18 cellular contexts compared by ENCODE assay signal in genomic region chr10:119614686-119615085, GRCh38. TPM values are rescaled to one million over a fixed set of nuclear protein-coding genes. Genes with fewer than 3 reads are reported as not detected.
A peak's percentile ranks its signal among the peaks of the same experiment; 100 is the strongest.
DNase-seq lines count a peak whose midpoint lies in the region; TF ChIP-seq lines count a peak whose summit lies in the region.
"Had no signal": no experiment of that assay in that cellular context is flagged by ENCODE, and none has a peak within 500 bp of the region (broad histone marks: within the 10 kb centered on the region; RNA-seq: fewer than 3 reads in every experiment).

No MANE protein-coding gene starts in this region.

- H3K4me3 Mint-ChIP-seq in activated naive CD8-positive, alpha-beta T cell treated with anti-CD3 and anti-CD28 coated beads for 36 hours: no peak overlapping the region
- H3K4me3 Mint-ChIP-seq: CD4-positive, CD25-positive, alpha-beta regulatory T cell; CD8-positive, alpha-beta memory T cell had no signal

- CTCF ChIA-PET in HEK293 (lab: Yijun Ruan, JAX): interaction anchor here (0.6 kb wide), 1 partner anchor 289 kb away, joined by 4 read pairs; no protein-coding TSS in a partner anchor

- H3K27me3 ChIP-seq in HAP-1 (ENCODE audit: low read depth): no peaks in the 10 kb centered on the region
- H3K27me3 ChIP-seq: BE2C had no signal

- H3K4me3 ChIP-seq in HEK293 (ENCODE audit: low read depth, low read length): no peak overlapping the region
- no peak overlapping the region for H3K4me3 ChIP-seq in HAP-1
- H3K4me3 ChIP-seq: GM23248 had no signal

- in situ Hi-C loops in G401 (cut with HindIII; ENCODE audit: low sequenced_read_pairs) (no loop called here), HAP-1 (cut with MboI; ENCODE audit: low sequenced_read_pairs) (no loop called here)

- no peaks in the 10 kb centered on the region for H3K36me3 Mint-ChIP-seq in activated naive CD8-positive, alpha-beta T cell treated with anti-CD3 and anti-CD28 coated beads for 36 hours
- H3K36me3 Mint-ChIP-seq: CD4-positive, CD25-positive, alpha-beta regulatory T cell had no signal

- H3K36me3 ChIP-seq in HEK293 (ENCODE audit: control insufficient read depth in 2 of 2, insufficient read depth in 1 of 2, low read length in 2 of 2) (no peaks in the 10 kb centered on the region), HAP-1 (replicated peaks) (no peaks in the 10 kb centered on the region)
- H3K36me3 ChIP-seq: BE2C had no signal

- peaks cover 6% of the 10 kb centered on the region for H3K27me3 Mint-ChIP-seq in activated naive CD8-positive, alpha-beta T cell treated with anti-CD3 and anti-CD28 coated beads for 36 hours

- H3K4me1 Mint-ChIP-seq in activated naive CD8-positive, alpha-beta T cell treated with anti-CD3 and anti-CD28 coated beads for 36 hours: no peaks in the 10 kb centered on the region
- H3K4me1 Mint-ChIP-seq: CD8-positive, alpha-beta memory T cell had no signal

- POLR2A ChIA-PET in HEK293 (lab: Yijun Ruan, JAX): no interaction called here

- H3K27ac ChIP-seq in HEK293 (ENCODE audit: extremely low read depth, low read depth, low read length): no peak overlapping the region
- H3K27ac ChIP-seq: GM23248 had no signal

- no peaks in the 10 kb centered on the region for H3K9me3 ChIP-seq in HEK293 (ENCODE audit: control insufficient read depth, insufficient read depth, low read depth, low read length)
- H3K9me3 ChIP-seq in HAP-1: 0 out of 2 replicates have a peak, but pooled peaks cover 5% of the 10 kb centered on the region
- H3K9me3 ChIP-seq: BE2C had no signal

- no peaks in the 10 kb centered on the region for H3K4me1 ChIP-seq in HEK293 (ENCODE audit: control insufficient read depth, insufficient read depth, low read length)
- H3K4me1 ChIP-seq in HAP-1: no peaks in the 10 kb centered on the region

- no peak overlapping the region for H3K27ac Mint-ChIP-seq in activated naive CD8-positive, alpha-beta T cell treated with anti-CD3 and anti-CD28 coated beads for 36 hours
- H3K27ac Mint-ChIP-seq: CD4-positive, CD25-positive, alpha-beta regulatory T cell had no signal

- no peak for TF ChIP-seq CTCF in HEK293 (tag by site-specific recombination; IDR thresholded peaks at IDR 0.05)

- H3K9me3 Mint-ChIP-seq in activated naive CD8-positive, alpha-beta T cell treated with anti-CD3 and anti-CD28 coated beads for 36 hours: no peaks in the 10 kb centered on the region

- DNase-seq in G401 (ENCODE audit: low spot score) (peak; percentile 30), astrocyte of the hippocampus (ENCODE audit: low read depth, low spot score) (peak; percentile 29), iPS-NIHi11 (ENCODE audit: low spot score) (peak; percentile 29), HAP-1 (ENCODE audit: low spot score in 2 of 2) (no peak), NCI-H526 (lab: John Stamatoyannopoulos, UW) (no peak), SK-N-DZ (ENCODE audit: low spot score) (no peak)
- DNase-seq in activated naive CD8-positive, alpha-beta T cell treated with anti-CD3 and anti-CD28 coated beads for 36 hours: no peak
- DNase-seq: ACHN; BE2C; CD4-positive, CD25-positive, alpha-beta regulatory T cell; CD8-positive, alpha-beta memory T cell; COR-L47; DMS 273 treated with DMSO at 0.1 percent for 48 hours; DMS53; DND-41; EL; GM23248 had no signal

TF ChIP-seq in HEK293, 187 proteins besides CTCF, POLR2A, EP300 and RAD21:
- no peak for TF ChIP-seq REST (tag by site-specific recombination; IDR thresholded peaks at IDR 0.05)
- TF ChIP-seq ZNF830 (tag by site-specific recombination; IDR thresholded peaks at IDR 0.05; ENCODE audit: low read depth): no peak
- no peak for TF ChIP-seq ZNF701 (tag by site-specific recombination; IDR thresholded peaks at IDR 0.05)
- TF ChIP-seq HOXC10 (CRISPR knock-in tag; IDR thresholded peaks at IDR 0.05): no peak
- TF ChIP-seq ZIC2 (tag by site-specific recombination; IDR thresholded peaks at IDR 0.05): peak; percentile 73
- TF ChIP-seq ZNF645 (tag by site-specific recombination; IDR thresholded peaks at IDR 0.05): no peak
- no peak for TF ChIP-seq ZBTB21 (tag by site-specific recombination; IDR thresholded peaks at IDR 0.05)
- TF ChIP-seq ZNF747 (tag by site-specific recombination; IDR thresholded peaks at IDR 0.05): no peak
- peak; percentile 87 for TF ChIP-seq SCRT2 (tag by site-specific recombination; IDR thresholded peaks at IDR 0.05)
- TF ChIP-seq ZNF560 (tag by site-specific recombination; IDR thresholded peaks at IDR 0.05; ENCODE audit: borderline replicate concordance): no peak
- peak; percentile 30; the same call in 1 of the 2 replicates for TF ChIP-seq ZNF423 (tag by site-specific recombination; IDR thresholded peaks at IDR 0.05)
- no peak for TF ChIP-seq ZNF658 (tag by site-specific recombination; IDR thresholded peaks at IDR 0.05)
- TF ChIP-seq ZNF280D (tag by site-specific recombination; IDR thresholded peaks at IDR 0.05): no peak
- TF ChIP-seq ZNF266 (tag by site-specific recombination; IDR thresholded peaks at IDR 0.05; ENCODE audit: low read depth): no peak
- TF ChIP-seq ZSCAN23 (tag by site-specific recombination; IDR thresholded peaks at IDR 0.05): no peak
- TF ChIP-seq ZNF768 (tag by site-specific recombination; IDR thresholded peaks at IDR 0.05): no peak
- TF ChIP-seq SCRT1 (tag by site-specific recombination; IDR thresholded peaks at IDR 0.05; ENCODE audit: borderline replicate concordance): peak; percentile 62; the same call in 1 of the 2 replicates
- TF ChIP-seq ZNF324 (tag by site-specific recombination; IDR thresholded peaks at IDR 0.05): no peak

RNA-seq across cellular contexts. Expression of gene TIAL1, which starts 17.9 kb away (rescaled TPM):
- 27.5 and 61.6 TPM in 2 replicates for total RNA-seq in G401 (2014; rRNA removed; shearing (Covaris generic))
- total RNA-seq in activated naive CD8-positive, alpha-beta T cell treated with anti-CD3 and anti-CD28 coated beads for 36 hours: 100 to 1,000 TPM; 212 to 215 TPM
- 57.1 and 68.3 TPM in 2 replicates for polyA plus RNA-seq in SK-N-DZ (2014; cell fraction: cytosol; rRNA removed)
- polyA plus RNA-seq in SK-N-DZ (2014; cell fraction: nucleus; rRNA removed): 477 and 682 TPM in 2 replicates

RNA-seq across cellular contexts. Expression of gene BAG3, which starts 36.5 kb away (rescaled TPM):
- total RNA-seq in G401 (2014; rRNA removed; shearing (Covaris generic)): 8.5 and 14.6 TPM in 2 replicates
- total RNA-seq in activated naive CD8-positive, alpha-beta T cell treated with anti-CD3 and anti-CD28 coated beads for 36 hours: 10 to 100 TPM; 15.3 to 17.5 TPM
- polyA plus RNA-seq in SK-N-DZ (2014; cell fraction: cytosol; rRNA removed): 2.5 TPM in 2 replicates
- 3.7 and 6.9 TPM in 2 replicates for polyA plus RNA-seq in SK-N-DZ (2014; cell fraction: nucleus; rRNA removed)

Comparison
In these comparisons a context has a peak if more than half of its experiments do, and no peak if none do; other contexts are left out.
1. DNase-seq: peak in G401 (single experiment), astrocyte of the hippocampus (single experiment) and iPS-NIHi11 (single experiment); none in HAP-1 (0 of 2), NCI-H526 (0 of 2), activated naive CD8-positive, alpha-beta T cell treated with anti-CD3 and anti-CD28 coated beads for 36 hours (single experiment) and SK-N-DZ (single experiment).